Comparison of ENCODE assay signal across 8 cellular contexts in genomic region chr17:75113798-75114551, GRCh38. TPM values are rescaled to one million over a fixed set of nuclear protein-coding genes. Genes with fewer than 3 reads are reported as not detected.
DNase-seq lines count a peak whose midpoint lies in the region; ATAC-seq and TF ChIP-seq lines count a peak whose summit lies in the region.

No MANE protein-coding gene starts in this region.

- H3K27ac Mint-ChIP-seq in endodermal cell = peak overlapping the region; percentile 41

- no peak overlapping the region for H3K4me3 ChIP-seq in HUES48 (ENCODE audit: low read depth, low read length)
- peak overlapping the region; percentile 30 for H3K4me3 ChIP-seq in endodermal cell (ENCODE audit: low read length)

- H3K27me3 ChIP-seq in HUES48 (ENCODE audit: control insufficient read depth, insufficient read depth, low read length) (no peaks in the 10 kb centered on the region), endodermal cell (ENCODE audit: control insufficient read depth, insufficient read depth, low read length, poor library complexity, severe bottlenecking) (no peaks in the 10 kb centered on the region)

- no peak for ATAC-seq in HG03520 (IDR thresholded peaks at IDR 0.05; ENCODE audit: unreplicated experiment)

- peaks cover 18% of the 10 kb centered on the region for H3K4me1 Mint-ChIP-seq in endodermal cell

- H3K9ac ChIP-seq in HUES48 (ENCODE audit: low read depth, low read length) = no peak overlapping the region
- no peak overlapping the region for H3K9ac ChIP-seq in endodermal cell (ENCODE audit: extremely low read depth, low read length, poor library complexity, severe bottlenecking)

- peaks cover 8% of the 10 kb centered on the region; the same call in 1 of the 2 replicates for H3K36me3 ChIP-seq in HUES48 (ENCODE audit: control insufficient read depth, insufficient read depth, low read length)
- peaks cover 51% of the 10 kb centered on the region for H3K36me3 ChIP-seq in endodermal cell (ENCODE audit: control insufficient read depth, insufficient read depth, low read length)

- peaks cover 51% of the 10 kb centered on the region for H3K36me3 Mint-ChIP-seq in endodermal cell (ENCODE audit: low read depth)

- DNase-seq in GM10266 (ENCODE audit: extremely low spot score) = peak; percentile 85
- peak; percentile 68 for DNase-seq in NK-92 treated with Interleukin-12 subunit alpha and Interleukin-12 subunit beta, amount 100 ng/mL, for 24 hours (lab: John Stamatoyannopoulos, UW)
- DNase-seq in activated CD8-positive, alpha-beta memory T cell treated with anti-CD3 and anti-CD28 coated beads for 24 hours = peak; percentile 95
- DNase-seq in endodermal cell = peak; percentile 99
- DNase-seq in midbrain (lab: John Stamatoyannopoulos, UW) = peak; percentile 89
- DNase-seq in stimulated activated CD8-positive, alpha-beta memory T cell treated with anti-CD3 and anti-CD28 coated beads, Interleukin-15, amount 100 ng/mL, for 4 hours (ENCODE audit: low read depth in 2 of 2) = peak; percentile 65 to 81

- peak overlapping the region; percentile 67 for H3K27ac ChIP-seq in HUES48 (ENCODE audit: low read depth, low read length)
- no peak overlapping the region for H3K27ac ChIP-seq in endodermal cell (ENCODE audit: low read depth, low read length)

- peak overlapping the region; percentile 27 for H3K4me3 Mint-ChIP-seq in endodermal cell

- peak; percentile 91 for TF ChIP-seq CTCF in GM10266 (IDR thresholded peaks at IDR 0.05; ENCODE audit: control insufficient read depth, insufficient read depth, low read depth, missing control alignments)
- TF ChIP-seq CTCF in endodermal cell (conservative IDR thresholded peaks at IDR 0.05) = peak; percentile 96

- WGBS in endodermal cell (ENCODE audit: insufficient coverage in 1 of 2, insufficient read length in 1 of 2), 2 experiments = 51 to 54% methylated on average over 20 to 22 of the region's 22 CpGs

- no peaks in the 10 kb centered on the region for H3K27me3 Mint-ChIP-seq in endodermal cell (ENCODE audit: insufficient read depth)

- no peaks in the 10 kb centered on the region for H3K9me3 Mint-ChIP-seq in endodermal cell

- H3K4me1 ChIP-seq in HUES48 (ENCODE audit: control insufficient read depth, insufficient read depth, low read length) = peaks cover 5% of the 10 kb centered on the region
- peaks cover 2% of the 10 kb centered on the region for H3K4me1 ChIP-seq in endodermal cell (ENCODE audit: control insufficient read depth, insufficient read depth, low read length)

- no peaks in the 10 kb centered on the region for H3K9me3 ChIP-seq in HUES48 (ENCODE audit: control insufficient read depth, insufficient read depth, low read length)
- no peaks in the 10 kb centered on the region for H3K9me3 ChIP-seq in endodermal cell (ENCODE audit: control insufficient read depth, low read length)

RNA-seq across cellular contexts. Expression of gene ARMC7, which starts 4.2 kb away (rescaled TPM):
- total RNA-seq in endodermal cell = 10 to 100 TPM; 20.0 to 26.6 TPM
- 14.0 TPM for polyA plus RNA-seq in endodermal cell (2013, experiment 1 of 2)
- polyA plus RNA-seq in endodermal cell (2013, experiment 2 of 2) = 12.3 TPM

RNA-seq across cellular contexts. Expression of gene NT5C, which starts 17.6 kb away (rescaled TPM):
- 10 to 100 TPM; 69.1 to 80.3 TPM for total RNA-seq in endodermal cell
- 71.1 TPM for polyA plus RNA-seq in endodermal cell (2013, experiment 1 of 2)
- polyA plus RNA-seq in endodermal cell (2013, experiment 2 of 2) = 57.0 TPM

RNA-seq across cellular contexts. Expression of gene SLC16A5, which starts 26.2 kb away (rescaled TPM):
- 10 to 100 TPM; 28.8 to 54.0 TPM for total RNA-seq in endodermal cell
- 10.8 TPM for polyA plus RNA-seq in endodermal cell (2013, experiment 1 of 2)
- polyA plus RNA-seq in endodermal cell (2013, experiment 2 of 2) = 7.6 TPM

RNA-seq across cellular contexts. Expression of gene JPT1, which starts 40.3 kb away (rescaled TPM):
- total RNA-seq in endodermal cell = 100 to 1,000 TPM; 148 to 156 TPM
- polyA plus RNA-seq in endodermal cell (2013, experiment 1 of 2) = 352 TPM
- polyA plus RNA-seq in endodermal cell (2013, experiment 2 of 2) = 339 TPM
